8 cellular contexts compared by ENCODE assay signal in the genomic region with DNA sequence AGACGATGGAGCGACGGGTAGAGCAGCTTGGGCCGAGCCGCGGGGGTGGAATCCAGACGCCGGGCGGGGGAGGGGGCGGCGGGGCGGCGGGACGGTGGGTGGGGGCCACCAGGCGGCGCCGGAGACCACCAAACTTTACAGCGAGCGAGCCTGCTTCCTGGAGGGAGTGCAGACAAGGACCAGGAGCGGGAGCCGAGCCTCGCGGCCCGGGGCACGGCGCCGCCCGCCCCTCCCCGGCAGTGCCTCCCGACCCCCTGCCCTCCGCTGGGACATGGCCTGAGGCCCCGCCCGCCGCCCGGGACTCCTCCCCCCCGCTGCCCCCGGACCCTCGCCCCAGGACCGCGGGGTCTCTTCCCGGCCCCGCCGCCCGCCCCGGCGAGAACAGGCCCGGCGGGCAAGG. TPM values are rescaled to one million over a fixed set of nuclear protein-coding genes. Genes with fewer than 3 reads are reported as not detected.
DNase-seq lines count a peak whose midpoint lies in the region; ATAC-seq and TF ChIP-seq lines count a peak whose summit lies in the region.
"Not testable (repeated sequence)": the region's sequence is repeated elsewhere in the genome, so short reads cannot be mapped to it uniquely, and the experiment has no call there.

No MANE protein-coding gene starts in this region.

- peaks cover 65% of the 10 kb centered on the region for H3K79me2 ChIP-seq in SK-N-SH (ENCODE audit: insufficient read depth)

- WGBS in SK-N-SH (ENCODE audit: low lambda C conversion rate), result 2% methylated on average over 10 of the region's 48 CpGs

- peak overlapping the region; percentile 89 for H3K27ac Mint-ChIP-seq in Caco-2 (ENCODE audit: unreplicated experiment)

- H4K20me1 ChIP-seq in SK-N-SH (ENCODE audit: insufficient read depth), result peaks cover 45% of the 10 kb centered on the region

- CTCF ChIA-PET in Caco-2 (lab: Charles Lee); SK-N-SH (lab: Yijun Ruan, JAX): not testable (repeated sequence)

- ATAC-seq in GM21619 (IDR thresholded peaks at IDR 0.05; ENCODE audit: unreplicated experiment) (peak; percentile 18), HG03469 (IDR thresholded peaks at IDR 0.05; ENCODE audit: unreplicated experiment) (peak; percentile 8), esophagus mucosa (peak; percentile 20), mucosa of descending colon (peak; percentile 43)

- intact Hi-C loops in Caco-2 (cut with micrococcal nuclease; ENCODE audit: unreplicated experiment); mucosa of descending colon (cut with DNase I, micrococcal nuclease): not testable (repeated sequence)

- H3K36me3 Mint-ChIP-seq in Caco-2 (ENCODE audit: insufficient read depth, unreplicated experiment), result peaks cover 49% of the 10 kb centered on the region

- H3K9ac ChIP-seq in SK-N-SH, result peak overlapping the region; percentile 81; the same call in 1 of the 2 replicates

- H3K4me2 ChIP-seq in SK-N-SH, result peak overlapping the region; percentile 81; the same call in 1 of the 2 replicates

- not testable (repeated sequence) for H3K9me2 ChIP-seq in SK-N-SH

- TF ChIP-seq RAD21 in SK-N-SH (IDR thresholded peaks at IDR 0.05; ENCODE audit: low read length), result not testable (repeated sequence)

- peaks cover 23% of the 10 kb centered on the region for H3K4me1 Mint-ChIP-seq in Caco-2 (ENCODE audit: low read depth, unreplicated experiment)

- not testable (repeated sequence) for TF ChIP-seq EP300 in SK-N-SH (IDR thresholded peaks at IDR 0.05; ENCODE audit: borderline replicate concordance in 1 of 2, low read depth in 1 of 2, low read length in 1 of 2)

- not testable (repeated sequence) for H3K9me3 Mint-ChIP-seq in Caco-2 (ENCODE audit: unreplicated experiment)

- not testable (repeated sequence) for H3K36me3 ChIP-seq in Caco-2 (ENCODE audit: control insufficient read depth, insufficient read depth, low read length); mucosa of descending colon (ENCODE audit: low read depth)
- peaks cover 25 to 28% of the 10 kb centered on the region in 2 experiments for H3K36me3 ChIP-seq in SK-N-SH (replicated peaks in 1 of 2; ENCODE audit: control insufficient read depth in 1 of 2, insufficient read depth in 2 of 2, low read length in 1 of 2)

- peak overlapping the region; percentile 45 for H3K4me3 ChIP-seq in Caco-2 (ENCODE audit: low read depth, low read length)
- H3K4me3 ChIP-seq in SK-N-SH (ENCODE audit: low read depth in 2 of 2, low read length in 1 of 2), result peak overlapping the region; percentile 50 to 69
- peak overlapping the region; percentile 34 for H3K4me3 ChIP-seq in mucosa of descending colon

- not testable (repeated sequence) for H3F3A ChIP-seq in SK-N-SH (replicated peaks; ENCODE audit: insufficient read depth)

- not testable (repeated sequence) for H3K27me3 ChIP-seq in Caco-2 (replicated peaks; ENCODE audit: control insufficient read depth, insufficient read depth, low read length); SK-N-SH (ENCODE audit: insufficient read depth)

- H3K4me3 Mint-ChIP-seq in Caco-2 (ENCODE audit: unreplicated experiment), result peak overlapping the region; percentile 93

- TF ChIP-seq CTCF in Caco-2 (IDR thresholded peaks at IDR 0.05; ENCODE audit: insufficient read depth in 1 of 2, low read depth in 1 of 2, low read length in 1 of 2, severe bottlenecking in 1 of 2, unreplicated experiment in 1 of 2), result peak in 1 of 2 experiments; percentile 29
- not testable (repeated sequence) for TF ChIP-seq CTCF in SK-N-SH (IDR thresholded peaks at IDR 0.05); mucosa of descending colon (IDR thresholded peaks at IDR 0.05)

- H2AFZ ChIP-seq in SK-N-SH (ENCODE audit: low read depth), result not testable (repeated sequence)

- H3K9me3 ChIP-seq in Caco-2, SK-N-SH, mucosa of descending colon: not testable (repeated sequence)

- H3K27me3 Mint-ChIP-seq in Caco-2 (ENCODE audit: insufficient read depth, unreplicated experiment), result not testable (repeated sequence)

- peak overlapping the region in 1 of 2 experiments; percentile 82; a peak in 3 of 4 replicates for H3K27ac ChIP-seq in SK-N-SH (ENCODE audit: low read depth in 2 of 2, low read length in 1 of 2)

- not testable (repeated sequence) for BruUV-seq in Caco-2 (replicated peaks; lab: Mats Ljungman, UMichigan)

- POLR2A ChIA-PET in Caco-2 (lab: Charles Lee), result interaction anchor here (0.5 kb wide), 1 partner anchor 9 kb away, joined by 3 read pairs; no protein-coding TSS in a partner anchor
- POLR2A ChIA-PET in SK-N-SH (lab: Yijun Ruan, JAX), result not testable (repeated sequence)

- peaks cover 29% of the 10 kb centered on the region for H3K4me1 ChIP-seq in Caco-2
- peaks cover 10 to 22% of the 10 kb centered on the region in 2 experiments; a peak in 2 of 4 replicates for H3K4me1 ChIP-seq in SK-N-SH (ENCODE audit: control insufficient read depth in 1 of 2, insufficient read depth in 2 of 2, low read depth in 1 of 2, low read length in 1 of 2)
- peaks cover 20% of the 10 kb centered on the region for H3K4me1 ChIP-seq in mucosa of descending colon (ENCODE audit: low read depth)

- peak; percentile 67 to 74 for DNase-seq in Caco-2
- not testable (repeated sequence) for DNase-seq in SK-N-SH
- peak; percentile 12 for DNase-seq in activated T-helper 9 cell treated with anti-CD3 and anti-CD28 coated beads, Interleukin-2, amount 50 U/mL, for 16 hours (ENCODE audit: low read depth)
- DNase-seq in mucosa of descending colon, result peak; percentile 59 to 71 (median 69)
- DNase-seq in stimulated activated CD8-positive, alpha-beta memory T cell treated with anti-CD3 and anti-CD28 coated beads, Interleukin-15, amount 100 ng/mL, for 1 hour (ENCODE audit: low read depth), result peak; percentile 11

RNA-seq across cellular contexts. Expression of a gene that starts 0.4 kb away (rescaled TPM):
- total RNA-seq in Caco-2 (2022) (28.1 and 29.3 TPM in 2 replicates), esophagus mucosa (8.5 TPM), mucosa of descending colon (10 to 100 TPM; 13.1 to 18.7 (median 15.6) TPM)
- polyA plus RNA-seq in SK-N-SH (2012; rRNA removed), result 11.0 and 12.6 TPM in 2 replicates
- 11.5 and 13.0 TPM in 2 replicates for polyA plus RNA-seq in SK-N-SH (2012; cell fraction: cytosol; rRNA removed)
- 15.1 and 21.9 TPM in 2 replicates for polyA plus RNA-seq in SK-N-SH (2012; cell fraction: nucleus; rRNA removed)

RNA-seq across cellular contexts. Expression of a gene that starts 27.4 kb away (rescaled TPM):
- 61.9 and 65.0 TPM in 2 replicates for total RNA-seq in Caco-2 (2022)
- 11.0 and 11.5 TPM in 2 replicates for polyA plus RNA-seq in SK-N-SH (2012; rRNA removed)
- 15.3 and 16.4 TPM in 2 replicates for polyA plus RNA-seq in SK-N-SH (2012; cell fraction: cytosol; rRNA removed)
- 5.0 and 7.3 TPM in 2 replicates for polyA plus RNA-seq in SK-N-SH (2012; cell fraction: nucleus; rRNA removed)
- 17.3 TPM for total RNA-seq in esophagus mucosa
- 10 to 100 TPM; 20.9 to 25.3 (median 21.3) TPM for total RNA-seq in mucosa of descending colon
